Comparison of ENCODE assay signal across 26 cellular contexts in genomic region chr6:12169377-12169776, GRCh38.
"Had no signal": no experiment of that assay in that cellular context is flagged by ENCODE, and none has a peak within 500 bp of the region (broad histone marks: within the 10 kb centered on the region; RNA-seq: fewer than 3 reads in every experiment).

No MANE protein-coding gene starts in this region.

- DNase-seq: stimulated activated CD4-positive, alpha-beta T cell treated with anti-CD3 and anti-CD28 coated beads, Interleukin-2, amount 100 ng/mL, for 48 hours; stimulated activated CD4-positive, alpha-beta T cell treated with anti-CD3 and anti-CD28 coated beads, Interleukin-4, amount 100 ng/mL, for 1 hour; stimulated activated CD4-positive, alpha-beta T cell treated with anti-CD3 and anti-CD28 coated beads, Interleukin-4, amount 100 ng/mL, for 24 hours; stimulated activated CD4-positive, alpha-beta T cell treated with anti-CD3 and anti-CD28 coated beads, Interleukin-4, amount 100 ng/mL, for 4 hours; stimulated activated CD8-positive, alpha-beta memory T cell treated with anti-CD3 and anti-CD28 coated beads, Interleukin-4, amount 100 ng/mL, for 48 hours; stimulated activated naive B cell treated with anti-CD40 and anti-IgM and Interleukin-4, amounts not matched to agents 10 μg/mL and 1 μg/mL and 100 μg/mL, for 72 hours; stimulated activated naive CD4-positive, alpha-beta T cell treated with Interleukin-2 at 50 U/mL for 16 hours; stimulated activated naive CD8-positive, alpha-beta T cell treated with anti-CD3 and anti-CD28 coated beads, Interleukin-15, amount 100 ng/mL, for 72 hours; stimulated activated naive CD8-positive, alpha-beta T cell treated with anti-CD3 and anti-CD28 coated beads, Interleukin-15, Interleukin-2, amounts not matched to agents 100 U/mL and 50 U/mL, for 24 hours; stomach; substantia nigra; testis; tibial artery; transverse colon; trophoblast cell; upper lobe of left lung; upper lobe of right lung; uterus had no signal

- H3K9me3 Mint-ChIP-seq: stimulated activated effector memory CD8-positive, alpha-beta T cell treated with anti-CD3 and anti-CD28 coated beads, Interleukin-12 subunit alpha, Interleukin-12 subunit beta, amount 100 ng/mL, for 72 hours; stimulated activated memory B cell treated with anti-CD40 and anti-IgM and Interleukin-4, amounts not matched to agents 10 μg/mL and 1 μg/mL and 100 μg/mL, for 72 hours; stimulated activated naive B cell treated with anti-CD40 and anti-IgM and Interleukin-4, amounts not matched to agents 10 μg/mL and 1 μg/mL and 100 μg/mL, for 72 hours; stimulated activated naive CD8-positive, alpha-beta T cell treated with anti-CD3 and anti-CD28 coated beads, Interleukin-15, amount 100 ng/mL, for 72 hours; stimulated activated naive CD8-positive, alpha-beta T cell treated with anti-CD3 and anti-CD28 coated beads, Interleukin-15, Interleukin-2, amounts not matched to agents 100 ng/mL and 50 ng/mL, for 24 hours; type B pancreatic cell had no signal

- H3K27me3 ChIP-seq: stomach, suprapubic skin, testis, tibial artery, tibial nerve, transverse colon, upper lobe of left lung, upper lobe of right lung, uterus, vagina had no signal

- H3K4me1 ChIP-seq: stomach, testis, upper lobe of left lung, upper lobe of right lung, uterus, vagina had no signal

- ATAC-seq: stimulated activated effector memory CD8-positive, alpha-beta T cell treated with anti-CD3 and anti-CD28 coated beads, Interleukin-12 subunit alpha, Interleukin-12 subunit beta, amount 100 ng/mL, for 72 hours; stimulated activated memory B cell treated with anti-CD40 and anti-IgM and Interleukin-4, amounts not matched to agents 10 μg/mL and 1 μg/mL and 100 μg/mL, for 72 hours; stimulated activated naive B cell treated with anti-CD40 and anti-IgM and Interleukin-4, amounts not matched to agents 10 μg/mL and 1 μg/mL and 100 μg/mL, for 72 hours; stimulated activated naive CD8-positive, alpha-beta T cell treated with anti-CD3 and anti-CD28 coated beads, Interleukin-15, amount 100 ng/mL, for 72 hours; stimulated activated naive CD8-positive, alpha-beta T cell treated with anti-CD3 and anti-CD28 coated beads, Interleukin-15, Interleukin-2, amounts not matched to agents 100 U/mL and 50 U/mL, for 24 hours; upper lobe of right lung had no signal

- H3K36me3 ChIP-seq: suprapubic skin, thoracic aorta, transverse colon, uterus had no signal

- H3K4me3 ChIP-seq: stomach, suprapubic skin, testis, thoracic aorta, tibial artery, tibial nerve, transverse colon, upper lobe of left lung, upper lobe of right lung, uterus, vagina had no signal

- H3K9me3 ChIP-seq: stomach, suprapubic skin, testis, thoracic aorta, tibial artery, tibial nerve, transverse colon, upper lobe of left lung, upper lobe of right lung, uterus, vagina had no signal

- H3K4me1 Mint-ChIP-seq: stimulated activated effector memory CD8-positive, alpha-beta T cell treated with anti-CD3 and anti-CD28 coated beads, Interleukin-12 subunit alpha, Interleukin-12 subunit beta, amount 100 ng/mL, for 72 hours; stimulated activated memory B cell treated with anti-CD40 and anti-IgM and Interleukin-4, amounts not matched to agents 10 μg/mL and 1 μg/mL and 100 μg/mL, for 72 hours; stimulated activated naive B cell treated with anti-CD40 and anti-IgM and Interleukin-4, amounts not matched to agents 10 μg/mL and 1 μg/mL and 100 μg/mL, for 72 hours; stimulated activated naive CD8-positive, alpha-beta T cell treated with anti-CD3 and anti-CD28 coated beads, Interleukin-15, amount 100 ng/mL, for 72 hours had no signal

- H3K27ac Mint-ChIP-seq: stimulated activated effector memory CD8-positive, alpha-beta T cell treated with anti-CD3 and anti-CD28 coated beads, Interleukin-12 subunit alpha, Interleukin-12 subunit beta, amount 100 ng/mL, for 72 hours; stimulated activated memory B cell treated with anti-CD40 and anti-IgM and Interleukin-4, amounts not matched to agents 10 μg/mL and 1 μg/mL and 100 μg/mL, for 72 hours; stimulated activated naive B cell treated with anti-CD40 and anti-IgM and Interleukin-4, amounts not matched to agents 10 μg/mL and 1 μg/mL and 100 μg/mL, for 72 hours; stimulated activated naive CD8-positive, alpha-beta T cell treated with anti-CD3 and anti-CD28 coated beads, Interleukin-15, Interleukin-2, amounts not matched to agents 100 ng/mL and 50 ng/mL, for 24 hours; type B pancreatic cell had no signal

- H3K27me3 Mint-ChIP-seq: stimulated activated memory B cell treated with anti-CD40 and anti-IgM and Interleukin-4, amounts not matched to agents 10 μg/mL and 1 μg/mL and 100 μg/mL, for 72 hours; stimulated activated naive B cell treated with anti-CD40 and anti-IgM and Interleukin-4, amounts not matched to agents 10 μg/mL and 1 μg/mL and 100 μg/mL, for 72 hours; stimulated activated naive CD8-positive, alpha-beta T cell treated with anti-CD3 and anti-CD28 coated beads, Interleukin-15, amount 100 ng/mL, for 72 hours; stimulated activated naive CD8-positive, alpha-beta T cell treated with anti-CD3 and anti-CD28 coated beads, Interleukin-15, Interleukin-2, amounts not matched to agents 100 ng/mL and 50 ng/mL, for 24 hours; type B pancreatic cell had no signal

- H3K27ac ChIP-seq: stomach, suprapubic skin, testis, thoracic aorta, tibial artery, tibial nerve, transverse colon, upper lobe of left lung, upper lobe of right lung, uterus, vagina had no signal

- H3K4me3 Mint-ChIP-seq: stimulated activated effector memory CD8-positive, alpha-beta T cell treated with anti-CD3 and anti-CD28 coated beads, Interleukin-12 subunit alpha, Interleukin-12 subunit beta, amount 100 ng/mL, for 72 hours; stimulated activated memory B cell treated with anti-CD40 and anti-IgM and Interleukin-4, amounts not matched to agents 10 μg/mL and 1 μg/mL and 100 μg/mL, for 72 hours; stimulated activated naive B cell treated with anti-CD40 and anti-IgM and Interleukin-4, amounts not matched to agents 10 μg/mL and 1 μg/mL and 100 μg/mL, for 72 hours; stimulated activated naive CD8-positive, alpha-beta T cell treated with anti-CD3 and anti-CD28 coated beads, Interleukin-15, amount 100 ng/mL, for 72 hours; stimulated activated naive CD8-positive, alpha-beta T cell treated with anti-CD3 and anti-CD28 coated beads, Interleukin-15, Interleukin-2, amounts not matched to agents 100 ng/mL and 50 ng/mL, for 24 hours; type B pancreatic cell had no signal
